In genomic region chr1:233368106-233368783, GRCh38 we compare ENCODE assay signal across 12 cellular contexts. TPM values are rescaled to one million over a fixed set of nuclear protein-coding genes. Genes with fewer than 3 reads are reported as not detected.
DNase-seq lines count a peak whose midpoint lies in the region; ATAC-seq and TF ChIP-seq lines count a peak whose summit lies in the region.
"Had no signal": no experiment of that assay in that cellular context is flagged by ENCODE, and none has a peak within 500 bp of the region (broad histone marks: within the 10 kb centered on the region; RNA-seq: fewer than 3 reads in every experiment).

No MANE protein-coding gene starts in this region.

- no peaks in the 10 kb centered on the region for H3K36me3 Mint-ChIP-seq in Caco-2 (ENCODE audit: insufficient read depth, unreplicated experiment)
- no peaks in the 10 kb centered on the region for H3K36me3 Mint-ChIP-seq in naive thymus-derived CD4-positive, alpha-beta T cell
- H3K36me3 Mint-ChIP-seq: activated naive CD4-positive, alpha-beta T cell treated with anti-CD3 and anti-CD28 coated beads, Interleukin-2, amount 50 U/mL, for 24 hours; CD4-positive, CD25-positive, alpha-beta regulatory T cell had no signal

- H3K4me1 ChIP-seq in Caco-2: peaks cover 29% of the 10 kb centered on the region
- no peaks in the 10 kb centered on the region for H3K4me1 ChIP-seq in naive thymus-derived CD4-positive, alpha-beta T cell (ENCODE audit: control insufficient read depth in 2 of 2, insufficient read depth in 2 of 2, low read length in 2 of 2)
- H3K4me1 ChIP-seq: prostate gland had no signal

- intact Hi-C loops in Caco-2 (cut with micrococcal nuclease; ENCODE audit: unreplicated experiment): no loop called here
- intact Hi-C loops in naive thymus-derived CD4-positive, alpha-beta T cell (cut with micrococcal nuclease): no loop called here

- H3K36me3 ChIP-seq in Caco-2 (ENCODE audit: control insufficient read depth, insufficient read depth, low read length) (no peaks in the 10 kb centered on the region), MG63 (no peaks in the 10 kb centered on the region)
- no peaks in the 10 kb centered on the region for H3K36me3 ChIP-seq in naive thymus-derived CD4-positive, alpha-beta T cell (ENCODE audit: control insufficient read depth in 2 of 3, insufficient read depth in 3 of 3, low read length in 3 of 3)
- H3K36me3 ChIP-seq: prostate gland had no signal

- DNase-seq in Caco-2 (no peak), MG63 (peak; percentile 18), fibroblast of mammary gland (ENCODE audit: low read depth) (peak; percentile 54), skeletal muscle cell (ENCODE audit: low read depth) (peak; percentile 12), GF-D8 (lab: John Stamatoyannopoulos, UW) (no peak)
- DNase-seq in naive thymus-derived CD4-positive, alpha-beta T cell: no peak
- DNase-seq: CD4-positive, CD25-positive, alpha-beta regulatory T cell; erythroblast had no signal

- CTCF ChIA-PET in Caco-2 (lab: Charles Lee): no interaction called here
- CTCF ChIA-PET in naive thymus-derived CD4-positive, alpha-beta T cell (lab: Charles Lee): no interaction called here

- ATAC-seq in GM21619 (IDR thresholded peaks at IDR 0.05; ENCODE audit: unreplicated experiment): no peak
- ATAC-seq in HG03280 (IDR thresholded peaks at IDR 0.05; ENCODE audit: unreplicated experiment): no peak
- no peak for ATAC-seq in naive thymus-derived CD4-positive, alpha-beta T cell

- TF ChIP-seq CTCF in Caco-2 (IDR thresholded peaks at IDR 0.05; ENCODE audit: insufficient read depth in 1 of 2, low read depth in 1 of 2, low read length in 1 of 2, severe bottlenecking in 1 of 2, unreplicated experiment in 1 of 2): no peak
- TF ChIP-seq CTCF in fibroblast of mammary gland (conservative IDR thresholded peaks at IDR 0.05; ENCODE audit: control insufficient read depth, insufficient read depth, low read depth, low read length): no peak

- H3K4me1 Mint-ChIP-seq in Caco-2 (ENCODE audit: low read depth, unreplicated experiment): peaks cover 32% of the 10 kb centered on the region
- H3K4me1 Mint-ChIP-seq in naive thymus-derived CD4-positive, alpha-beta T cell: no peaks in the 10 kb centered on the region
- H3K4me1 Mint-ChIP-seq: activated naive CD4-positive, alpha-beta T cell treated with anti-CD3 and anti-CD28 coated beads, Interleukin-2, amount 50 U/mL, for 24 hours; CD4-positive, CD25-positive, alpha-beta regulatory T cell had no signal

- BruUV-seq in Caco-2 (replicated peaks; lab: Mats Ljungman, UMichigan): no TSS peak

- no peaks in the 10 kb centered on the region for H3K9me3 Mint-ChIP-seq in Caco-2 (ENCODE audit: unreplicated experiment)
- no peaks in the 10 kb centered on the region for H3K9me3 Mint-ChIP-seq in naive thymus-derived CD4-positive, alpha-beta T cell
- H3K9me3 Mint-ChIP-seq: activated naive CD4-positive, alpha-beta T cell treated with anti-CD3 and anti-CD28 coated beads, Interleukin-2, amount 50 U/mL, for 24 hours; CD4-positive, CD25-positive, alpha-beta regulatory T cell had no signal

- H3K27me3 Mint-ChIP-seq in Caco-2 (ENCODE audit: insufficient read depth, unreplicated experiment): no peaks in the 10 kb centered on the region
- peaks cover 0 to 9% (median 3%) of the 10 kb centered on the region in 5 donors for H3K27me3 Mint-ChIP-seq in naive thymus-derived CD4-positive, alpha-beta T cell

- H3K27me3 ChIP-seq in Caco-2 (replicated peaks; ENCODE audit: control insufficient read depth, insufficient read depth, low read length) (no peaks in the 10 kb centered on the region), MG63 (no peaks in the 10 kb centered on the region)
- H3K27me3 ChIP-seq in naive thymus-derived CD4-positive, alpha-beta T cell (ENCODE audit: control insufficient read depth in 2 of 2, insufficient read depth in 2 of 2, low read length in 2 of 2): no peaks in the 10 kb centered on the region

- peak overlapping the region; percentile 42 for H3K4me3 Mint-ChIP-seq in Caco-2 (ENCODE audit: unreplicated experiment)
- no peak overlapping the region for H3K4me3 Mint-ChIP-seq in naive thymus-derived CD4-positive, alpha-beta T cell
- H3K4me3 Mint-ChIP-seq: activated naive CD4-positive, alpha-beta T cell treated with anti-CD3 and anti-CD28 coated beads, Interleukin-2, amount 50 U/mL, for 24 hours; CD4-positive, CD25-positive, alpha-beta regulatory T cell had no signal

- H3K9me3 ChIP-seq in Caco-2: no peaks in the 10 kb centered on the region
- no peaks in the 10 kb centered on the region for H3K9me3 ChIP-seq in MG63
- no peaks in the 10 kb centered on the region for H3K9me3 ChIP-seq in naive thymus-derived CD4-positive, alpha-beta T cell (ENCODE audit: control insufficient read depth in 2 of 3, low read length in 3 of 3)
- H3K9me3 ChIP-seq: prostate gland had no signal

- POLR2A ChIA-PET in Caco-2 (lab: Charles Lee): no interaction called here
- POLR2A ChIA-PET in naive thymus-derived CD4-positive, alpha-beta T cell (lab: Charles Lee): interaction anchor here (0.7 kb wide), 1 partner anchor 1094 kb away, joined by 3 read pairs; no protein-coding TSS in a partner anchor

- no peak overlapping the region for H3K27ac ChIP-seq in naive thymus-derived CD4-positive, alpha-beta T cell (ENCODE audit: low read depth, low read length)
- H3K27ac ChIP-seq: prostate gland had no signal

- peak overlapping the region; percentile 85 for H3K27ac Mint-ChIP-seq in Caco-2 (ENCODE audit: unreplicated experiment)
- no peak overlapping the region for H3K27ac Mint-ChIP-seq in naive thymus-derived CD4-positive, alpha-beta T cell
- H3K27ac Mint-ChIP-seq: activated naive CD4-positive, alpha-beta T cell treated with anti-CD3 and anti-CD28 coated beads, Interleukin-2, amount 50 U/mL, for 24 hours; CD4-positive, CD25-positive, alpha-beta regulatory T cell had no signal

- no peak overlapping the region for H3K4me3 ChIP-seq in Caco-2 (ENCODE audit: low read depth, low read length)
- no peak overlapping the region for H3K4me3 ChIP-seq in MG63
- H3K4me3 ChIP-seq in fibroblast of mammary gland (ENCODE audit: control insufficient read depth, low read depth, low read length): no peak overlapping the region
- H3K4me3 ChIP-seq in skeletal muscle cell (ENCODE audit: low read depth, low read length): no peak overlapping the region
- H3K4me3 ChIP-seq in naive thymus-derived CD4-positive, alpha-beta T cell (ENCODE audit: low read length): no peak overlapping the region
- H3K4me3 ChIP-seq: prostate gland had no signal

RNA-seq across cellular contexts. Expression of gene MAP3K21, which starts 40.7 kb away (rescaled TPM):
- 9.6 and 10.4 TPM in 2 replicates for total RNA-seq in Caco-2 (2022)
- 0.89 and 1.5 TPM in 2 replicates for total RNA-seq in MG63 (2014; rRNA removed; shearing (Covaris generic); ENCODE audit: low replicate concordance)
- 1 to 10 TPM in 1 of 5 experiments, under 1 TPM in 4; 0.65 to 1.0 (median 0.91) TPM for total RNA-seq in naive thymus-derived CD4-positive, alpha-beta T cell
- polyA plus RNA-seq in naive thymus-derived CD4-positive, alpha-beta T cell: under 1 TPM; 0.12 to 0.47 TPM

Comparison
In these comparisons a context has a peak if more than half of its experiments do, and no peak if none do; other contexts are left out.
1. DNase-seq: peak in MG63 (single experiment), fibroblast of mammary gland (single experiment) and skeletal muscle cell (single experiment); none in Caco-2 (0 of 2), GF-D8 (single experiment) and naive thymus-derived CD4-positive, alpha-beta T cell (0 of 9).